22 cellular contexts compared by ENCODE assay signal in the genomic region with DNA sequence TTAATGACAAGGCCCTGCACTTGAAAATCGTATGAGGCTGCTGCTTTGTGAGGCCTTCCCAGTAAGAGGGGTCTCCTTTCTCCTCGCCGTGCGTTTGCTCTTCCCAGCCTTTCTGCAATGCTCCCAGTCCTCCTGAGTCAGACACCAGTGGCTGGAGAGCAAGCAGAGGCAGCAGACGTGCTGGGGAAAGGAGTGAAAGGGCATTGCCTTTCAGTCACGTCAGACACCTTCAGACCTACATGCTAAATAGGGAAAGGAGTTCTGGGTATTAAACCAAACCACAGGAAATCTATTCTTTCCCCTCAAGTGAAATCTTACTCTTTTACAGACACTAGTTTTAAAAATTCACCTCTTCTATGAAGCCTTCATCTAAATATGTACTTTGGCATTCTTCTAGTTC.
DNase-seq lines count a peak whose midpoint lies in the region; ATAC-seq and TF ChIP-seq lines count a peak whose summit lies in the region.
"Had no signal": no experiment of that assay in that cellular context is flagged by ENCODE, and none has a peak within 500 bp of the region (broad histone marks: within the 10 kb centered on the region; RNA-seq: fewer than 3 reads in every experiment).

No MANE protein-coding gene starts in this region.

- H3K27me3 ChIP-seq in DND-41 (ENCODE audit: insufficient read depth, low read length, poor library complexity) (no peaks in the 10 kb centered on the region), OCI-LY3 (ENCODE audit: low read depth, low read length) (peaks cover 97% of the 10 kb centered on the region)
- H3K27me3 ChIP-seq: BE2C had no signal

- peak overlapping the region; percentile 60 for H3K27ac ChIP-seq in DND-41 (ENCODE audit: low read length)
- no peak overlapping the region for H3K27ac ChIP-seq in OCI-LY3 (ENCODE audit: low read length)
- H3K27ac ChIP-seq: RWPE1 had no signal

- TF ChIP-seq CTCF in DND-41 (IDR thresholded peaks at IDR 0.05; ENCODE audit: borderline replicate concordance, extremely low read depth, low read length, poor library complexity, severe bottlenecking): no peak
- TF ChIP-seq CTCF in OCI-LY3 (IDR thresholded peaks at IDR 0.05; ENCODE audit: low read depth, low read length): no peak

- H3K9ac ChIP-seq in DND-41 (ENCODE audit: low read depth, low read length) (no peak overlapping the region), OCI-LY3 (ENCODE audit: low read length) (no peak overlapping the region)

- no peaks in the 10 kb centered on the region for H4K20me1 ChIP-seq in DND-41 (ENCODE audit: insufficient read depth, low read length)
- peaks cover 9% of the 10 kb centered on the region for H4K20me1 ChIP-seq in OCI-LY3 (ENCODE audit: insufficient read depth, low read length)

- H3K4me3 ChIP-seq in DND-41 (ENCODE audit: low read depth in 1 of 2, low read length in 2 of 2): no peak overlapping the region
- H3K4me3 ChIP-seq in OCI-LY3 (ENCODE audit: low read length): no peak overlapping the region

- no peaks in the 10 kb centered on the region for H3K36me3 ChIP-seq in DND-41 (ENCODE audit: insufficient read depth, low read length)
- no peaks in the 10 kb centered on the region for H3K36me3 ChIP-seq in OCI-LY3 (replicated peaks; ENCODE audit: low read depth, low read length)
- H3K36me3 ChIP-seq: BE2C had no signal

- DNase-seq in DND-41: no peak
- DNase-seq in islet precursor cell: peak; percentile 44
- DNase-seq in NK-92 treated with Interleukin-12 subunit alpha and Interleukin-12 subunit beta, amount 100 ng/mL, for 24 hours (lab: John Stamatoyannopoulos, UW): no peak
- no peak for DNase-seq in stimulated activated CD4-positive, alpha-beta T cell treated with anti-CD3 and anti-CD28 coated beads, Interleukin-2, amount 100 ng/mL, for 48 hours
- DNase-seq: 8988T, ACHN, BE2C, Calu3, DMS79 treated with DMSO at 0.1 percent for 48 hours, H7, Karpas-422, NCI-H1105, NCI-H1436 treated with DMSO at 0.1 percent for 48 hours, NCI-H2029, NCI-H446, NCI-H524 treated with DMSO at 0.1 percent for 48 hours, NCI-H774, SHP77 treated with DMSO at 0.1 percent for 48 hours had no signal

- H3K9me3 ChIP-seq in DND-41 (ENCODE audit: insufficient read depth, low read length, severe bottlenecking) (no peaks in the 10 kb centered on the region), OCI-LY3 (ENCODE audit: insufficient read depth, low read length) (peaks cover 4% of the 10 kb centered on the region; the same call in 1 of the 2 replicates)
- H3K9me3 ChIP-seq: BE2C had no signal

- H2AFZ ChIP-seq in DND-41 (ENCODE audit: low read depth, low read length) (peak overlapping the region; percentile 63; the same call in 1 of the 2 replicates), OCI-LY3 (ENCODE audit: low read depth, low read length) (no peak overlapping the region)

- no peaks in the 10 kb centered on the region for H3K79me2 ChIP-seq in DND-41 (ENCODE audit: insufficient read depth, low read length)
- H3K79me2 ChIP-seq in OCI-LY3 (ENCODE audit: low read length): no peaks in the 10 kb centered on the region

- ATAC-seq in DND-41 (ENCODE audit: insufficient read depth, low read depth): no peak
- peak; percentile 49 for ATAC-seq in HG02870 (IDR thresholded peaks at IDR 0.05; ENCODE audit: unreplicated experiment)
- no peak for ATAC-seq in GM18520 (IDR thresholded peaks at IDR 0.05; ENCODE audit: unreplicated experiment)

- H3K4me2 ChIP-seq in DND-41 (ENCODE audit: insufficient read depth, low read length) (no peak overlapping the region), OCI-LY3 (ENCODE audit: low read length) (0 out of 2 replicates have a peak overlapping the region, but pooled peaks have one; percentile 1)

- peaks cover 47% of the 10 kb centered on the region for H3K4me1 ChIP-seq in DND-41 (ENCODE audit: insufficient read depth, low read length)
- peaks cover 34% of the 10 kb centered on the region for H3K4me1 ChIP-seq in OCI-LY3 (ENCODE audit: low read length)
- H3K4me1 ChIP-seq: BE2C had no signal
